In genomic region chr10:96890580-96890979, GRCh38 we compare ENCODE assay signal across 19 cellular contexts. TPM values are rescaled to one million over a fixed set of nuclear protein-coding genes. Genes with fewer than 3 reads are reported as not detected.
DNase-seq lines count a peak whose midpoint lies in the region; ATAC-seq and TF ChIP-seq lines count a peak whose summit lies in the region.
"Had no signal": no experiment of that assay in that cellular context is flagged by ENCODE, and none has a peak within 500 bp of the region (broad histone marks: within the 10 kb centered on the region; RNA-seq: fewer than 3 reads in every experiment).

No MANE protein-coding gene starts in this region.

- H3K27ac Mint-ChIP-seq in CD4-positive, alpha-beta memory T cell = no peak overlapping the region

- H3K36me3 ChIP-seq in PC-9 (ENCODE audit: low read depth) (0 out of 2 replicates have a peak, but pooled peaks cover 9% of the 10 kb centered on the region), neutrophil (peaks cover 12% of the 10 kb centered on the region), upper lobe of right lung (peaks cover 12% of the 10 kb centered on the region)
- no peaks in the 10 kb centered on the region for H3K36me3 ChIP-seq in CD4-positive, alpha-beta memory T cell (ENCODE audit: insufficient read depth, low read length)

- no peak overlapping the region for H2AFZ ChIP-seq in PC-9
- H2AFZ ChIP-seq: GM23248 had no signal

- DNase-seq in DMS53 (lab: John Stamatoyannopoulos, UW) (peak; percentile 64), PC-9 (no peak), left colon (no peak), C1 segment of cervical spinal cord (lab: John Stamatoyannopoulos, UW) (no peak), COLO668 (lab: John Stamatoyannopoulos, UW; ENCODE audit: unreplicated experiment) (no peak), upper lobe of right lung (no peak)
- no peak for DNase-seq in CD4-positive, alpha-beta memory T cell
- DNase-seq: DMS 273 treated with DMSO at 0.1 percent for 48 hours, GDM1, GM23248, NCI-H1105, NCI-H2081, NCI-H2171 treated with DMSO at 0.1 percent for 48 hours, NCI-H446 treated with DMSO at 0.1 percent for 48 hours, NCI-H748 treated with DMSO at 0.1 percent for 48 hours, Right ventricle myocardium superior had no signal

- H3K4me1 ChIP-seq in PC-9 (replicated peaks; ENCODE audit: insufficient read depth) (peaks cover 20% of the 10 kb centered on the region), neutrophil (ENCODE audit: control insufficient read depth in 1 of 2, insufficient read depth in 1 of 2, low read depth in 1 of 2, low read length in 1 of 2) (peaks cover 24 to 30% of the 10 kb centered on the region in 2 experiments), upper lobe of right lung (no peaks in the 10 kb centered on the region)
- peaks cover 10% of the 10 kb centered on the region for H3K4me1 ChIP-seq in CD4-positive, alpha-beta memory T cell (ENCODE audit: insufficient read depth, low read length)

- H3K9me2 ChIP-seq in PC-9 (ENCODE audit: insufficient read depth) = no peaks in the 10 kb centered on the region

- H3K4me1 Mint-ChIP-seq in CD4-positive, alpha-beta memory T cell = peaks cover 22 to 46% (median 31%) of the 10 kb centered on the region in 4 donors

- peak overlapping the region; percentile 51 for H3K27ac ChIP-seq in PC-9
- H3K27ac ChIP-seq in neutrophil = peak overlapping the region; percentile 79
- no peak overlapping the region for H3K27ac ChIP-seq in CD4-positive, alpha-beta memory T cell (ENCODE audit: low read depth, low read length)
- H3K27ac ChIP-seq in upper lobe of right lung = no peak overlapping the region
- H3K27ac ChIP-seq: BLaER1 treated with 17β-estradiol and CSF1 and Interleukin-3, amounts not matched to agents 10 nM and 100 nM; GM23248 had no signal

- peaks cover 53 to 65% of the 10 kb centered on the region in 2 donors for H3K36me3 Mint-ChIP-seq in CD4-positive, alpha-beta memory T cell

- H3K79me2 ChIP-seq in PC-9 (ENCODE audit: low read depth) = peaks cover 72% of the 10 kb centered on the region

- H3K4me3 ChIP-seq in PC-9 (no peak overlapping the region; the same call in 1 of the 2 replicates), neutrophil (ENCODE audit: low read depth in 1 of 2, low read length in 1 of 2) (no peak overlapping the region), upper lobe of right lung (no peak overlapping the region)
- no peak overlapping the region for H3K4me3 ChIP-seq in CD4-positive, alpha-beta memory T cell (ENCODE audit: low read length in 2 of 2)
- H3K4me3 ChIP-seq: BLaER1 treated with 17β-estradiol and CSF1 and Interleukin-3, amounts not matched to agents 10 nM and 100 nM; GM23248 had no signal

- peak overlapping the region in 1 of 8 donors; percentile 28 for H3K4me3 Mint-ChIP-seq in CD4-positive, alpha-beta memory T cell

- no peaks in the 10 kb centered on the region for H3K27me3 Mint-ChIP-seq in CD4-positive, alpha-beta memory T cell

- no peaks in the 10 kb centered on the region for H3K27me3 ChIP-seq in PC-9 (ENCODE audit: insufficient read depth, low read depth)
- no peaks in the 10 kb centered on the region for H3K27me3 ChIP-seq in neutrophil
- no peaks in the 10 kb centered on the region for H3K27me3 ChIP-seq in CD4-positive, alpha-beta memory T cell (ENCODE audit: insufficient read depth, low read length)
- H3K27me3 ChIP-seq in upper lobe of right lung = no peaks in the 10 kb centered on the region
- H3K27me3 ChIP-seq: BLaER1 treated with 17β-estradiol and CSF1 and Interleukin-3, amounts not matched to agents 10 nM and 100 nM had no signal

- CTCF ChIA-PET in PC-9 (lab: Charles Lee) = no interaction called here
- CTCF ChIA-PET in CD4-positive, alpha-beta memory T cell (lab: Charles Lee; ENCODE audit: partially characterized antibody) = no interaction called here

- no peaks in the 10 kb centered on the region for H3K9me3 ChIP-seq in PC-9 (ENCODE audit: insufficient read depth, low read depth)
- H3K9me3 ChIP-seq in neutrophil = no peaks in the 10 kb centered on the region
- H3K9me3 ChIP-seq in CD4-positive, alpha-beta memory T cell (ENCODE audit: control insufficient read depth in 1 of 2, low read length in 2 of 2) = no peaks in the 10 kb centered on the region
- H3K9me3 ChIP-seq in upper lobe of right lung = peaks cover 6% of the 10 kb centered on the region

- H3K9me3 Mint-ChIP-seq in CD4-positive, alpha-beta memory T cell = peaks cover 4 to 34% (median 19%) of the 10 kb centered on the region in 8 donors

- BruUV-seq in PC-9 (replicated peaks; lab: Mats Ljungman, UMichigan) = no TSS peak

- POLR2A ChIA-PET in PC-9 (lab: Charles Lee; ENCODE audit: unreplicated experiment) = no interaction called here
- POLR2A ChIA-PET in CD4-positive, alpha-beta memory T cell (lab: Charles Lee; ENCODE audit: partially characterized antibody) = no interaction called here

- TF ChIP-seq CTCF in PC-9 (conservative IDR thresholded peaks at IDR 0.05) (no peak), neutrophil (IDR thresholded peaks at IDR 0.05) (no peak), upper lobe of right lung (IDR thresholded peaks at IDR 0.05) (no peak)

- peak overlapping the region; percentile 55 for H3K4me2 ChIP-seq in PC-9

- ATAC-seq in left colon (peak; percentile 37), upper lobe of right lung (no peak)
- ATAC-seq: HCT116 had no signal

- intact Hi-C loops in PC-9 (cut with micrococcal nuclease; ENCODE audit: unreplicated experiment) = no loop called here
- intact Hi-C loops in left colon (cut with DNase I, micrococcal nuclease) = no loop called here
- intact Hi-C loops in CD4-positive, alpha-beta memory T cell (cut with micrococcal nuclease) = no loop called here
- intact Hi-C loops in upper lobe of right lung (cut with DNase I) = no loop called here

- H4K20me1 ChIP-seq in PC-9 (ENCODE audit: insufficient read depth) = peaks cover 16% of the 10 kb centered on the region; the same call in 1 of the 2 replicates

- H3F3A ChIP-seq in PC-9 (ENCODE audit: insufficient read depth, low read depth) = peaks cover 17% of the 10 kb centered on the region; the same call in 1 of the 2 replicates

RNA-seq across cellular contexts. Expression of gene LCOR, which starts 58.5 kb away (rescaled TPM):
- total RNA-seq in PC-9 (2021) (28.1 and 36.4 TPM in 2 replicates), left colon (10 to 100 TPM; 82.4 to 93.7 TPM), upper lobe of right lung (39.5 TPM)
- total RNA-seq in CD4-positive, alpha-beta memory T cell = 10 to 100 TPM; 44.1 to 44.9 TPM
- 10 to 100 TPM; 15.0 to 21.1 TPM for polyA plus RNA-seq in CD4-positive, alpha-beta memory T cell

Comparison
In these comparisons a context has a peak if more than half of its experiments do, and no peak if none do; other contexts are left out.
1. H3K27ac ChIP-seq: peak in PC-9 (single experiment) and neutrophil (single experiment); none in CD4-positive, alpha-beta memory T cell (single experiment) and upper lobe of right lung (single experiment).